ENCODE assay signal across 34 cellular contexts in genomic region chr2:29664578-29664977, GRCh38.
A peak's percentile ranks its signal among the peaks of the same experiment; 100 is the strongest.
DNase-seq lines count a peak whose midpoint lies in the region; ATAC-seq, FAIRE-seq and TF ChIP-seq lines count a peak whose summit lies in the region.
"Had no signal": no experiment of that assay in that cellular context is flagged by ENCODE, and none has a peak within 500 bp of the region (broad histone marks: within the 10 kb centered on the region; RNA-seq: fewer than 3 reads in every experiment).

No MANE protein-coding gene starts in this region.

- no peak for TF ChIP-seq EP300 in A549 (IDR thresholded peaks at IDR 0.05)
- TF ChIP-seq EP300 in neural cell (conservative IDR thresholded peaks at IDR 0.05; ENCODE audit: poor library complexity, severe bottlenecking), result peak; percentile 68

- no peaks in the 10 kb centered on the region for H3K36me3 ChIP-seq in PC-3 (ENCODE audit: low read depth, low read length)
- no peaks in the 10 kb centered on the region for H3K36me3 ChIP-seq in RWPE2 (ENCODE audit: low read depth)
- H3K36me3 ChIP-seq in neural cell (ENCODE audit: insufficient read depth, low read length), result no peaks in the 10 kb centered on the region
- no peaks in the 10 kb centered on the region for H3K36me3 ChIP-seq in GM23248 (ENCODE audit: low read depth)
- H3K36me3 ChIP-seq: BE2C; BLaER1; BLaER1 treated with 17β-estradiol and CSF1 and Interleukin-3, amounts not matched to agents 10 nM and 100 nM had no signal

- H3K4me3 ChIP-seq in A549 (no peak overlapping the region), PC-3 (ENCODE audit: low read length) (no peak overlapping the region), RWPE2 (ENCODE audit: severe bottlenecking) (no peak overlapping the region), neural cell (ENCODE audit: low read length) (no peak overlapping the region), GM23248 (no peak overlapping the region)
- H3K4me3 ChIP-seq: BLaER1; BLaER1 treated with 17β-estradiol and CSF1 and Interleukin-3, amounts not matched to agents 10 nM and 100 nM had no signal

- peaks cover 16% of the 10 kb centered on the region; the same call in 2 of the 3 replicates for H3K4me1 ChIP-seq in A549
- H3K4me1 ChIP-seq in PC-3 (ENCODE audit: insufficient read depth, low read length), result peaks cover 42% of the 10 kb centered on the region
- peaks cover 17% of the 10 kb centered on the region for H3K4me1 ChIP-seq in RWPE2 (ENCODE audit: insufficient read depth, poor library complexity, severe bottlenecking)
- peaks cover 10% of the 10 kb centered on the region for H3K4me1 ChIP-seq in GM23248 (ENCODE audit: insufficient read depth)
- H3K4me1 ChIP-seq: BLaER1, Caco-2 had no signal

- no peaks in the 10 kb centered on the region for H4K20me1 ChIP-seq in PC-3 (ENCODE audit: low read length)
- H4K20me1 ChIP-seq in neural cell (ENCODE audit: insufficient read depth), result no peaks in the 10 kb centered on the region
- H4K20me1 ChIP-seq in GM23248 (ENCODE audit: insufficient read depth), result no peaks in the 10 kb centered on the region
- H4K20me1 ChIP-seq: BLaER1; BLaER1 treated with 17β-estradiol and CSF1 and Interleukin-3, amounts not matched to agents 10 nM and 100 nM had no signal

- H3K27ac ChIP-seq in A549 (peak overlapping the region; percentile 20 to 44; a peak in 2 of 6 replicates), PC-3 (ENCODE audit: low read length) (peak overlapping the region; percentile 96), RWPE2 (ENCODE audit: poor library complexity, severe bottlenecking) (peak overlapping the region; percentile 91), neural cell (ENCODE audit: low read length) (no peak overlapping the region), GM23248 (no peak overlapping the region)
- H3K27ac ChIP-seq: 22Rv1; BLaER1; BLaER1 treated with 17β-estradiol and CSF1 and Interleukin-3, amounts not matched to agents 10 nM and 100 nM; C4-2B had no signal

- WGBS in A549 (ENCODE audit: missing lambda C conversion rate), result 70% methylated on average over 2 of the region's 2 CpGs
- 59 to 71% methylated on average over 2 of the region's 2 CpGs for WGBS in GM23248 (ENCODE audit: low coverage in 1 of 2, low lambda C conversion rate in 2 of 2, missing lambda C conversion rate in 2 of 2), 2 experiments

- no peak for TF ChIP-seq CTCF in A549 (IDR thresholded peaks at IDR 0.05)
- TF ChIP-seq CTCF in PC-3 (conservative IDR thresholded peaks at IDR 0.05; ENCODE audit: low read depth, low read length), result no peak
- no peak for TF ChIP-seq CTCF in RWPE2 (IDR thresholded peaks at IDR 0.05; ENCODE audit: poor library complexity, severe bottlenecking)
- TF ChIP-seq CTCF in neural cell (IDR thresholded peaks at IDR 0.05; ENCODE audit: poor library complexity, severe bottlenecking), result no peak

- no peak overlapping the region for H2AFZ ChIP-seq in PC-3 (ENCODE audit: low read length)
- H2AFZ ChIP-seq in neural cell (ENCODE audit: low read depth, low read length), result no peak overlapping the region
- no peak overlapping the region for H2AFZ ChIP-seq in GM23248

- in situ Hi-C loops in GM23248 (cut with MboI), result no loop called here

- DNase-seq in A549 (ENCODE audit: low read depth in 1 of 2, low spot score in 1 of 2) (no peak), PC-3 (no peak), RWPE2 (ENCODE audit: low spot score) (no peak), GM23248 (no peak), erythroblast (lab: John Stamatoyannopoulos, UW) (no peak), putamen (ENCODE audit: low spot score) (no peak), amygdala (lab: John Stamatoyannopoulos, UW) (no peak)
- DNase-seq: 8988T; ACHN; AML-193; BE2C; C1 segment of cervical spinal cord; Caco-2; Calu3; CD4-positive, alpha-beta memory T cell; CD4-positive, alpha-beta T cell; CD4-positive, CD25-positive, alpha-beta regulatory T cell; CD8-positive, alpha-beta memory T cell; CD8-positive, alpha-beta T cell; COR-L47; DMS 273 treated with DMSO at 0.1 percent for 48 hours; DMS153; DMS53; DMS79; DMS79 treated with DMSO at 0.1 percent for 48 hours; DND-41; EL had no signal

- TF ChIP-seq RAD21 in A549 (conservative IDR thresholded peaks at IDR 0.05 in 1 of 2, IDR thresholded peaks at IDR 0.05 in 1 of 2) (no peak), neural cell (conservative IDR thresholded peaks at IDR 0.05) (no peak)

- no peak for FAIRE-seq in A549 (lab: Jason Lieb, UNC)
- FAIRE-seq: A204.1, D721Med had no signal

- H3K79me2 ChIP-seq in PC-3 (ENCODE audit: low read length) (no peaks in the 10 kb centered on the region), neural cell (replicated peaks; ENCODE audit: insufficient read depth, low read length) (no peaks in the 10 kb centered on the region), GM23248 (ENCODE audit: insufficient read depth) (no peaks in the 10 kb centered on the region)

- ATAC-seq in A549 (no peak), PC-3 (no peak), RWPE2 (ENCODE audit: low read depth) (no peak)
- ATAC-seq: CD8-positive, alpha-beta T cell had no signal

- H3K4me2 ChIP-seq in A549 (no peak overlapping the region), PC-3 (ENCODE audit: low read length) (no peak overlapping the region), neural cell (ENCODE audit: low read length) (no peak overlapping the region), GM23248 (ENCODE audit: unreplicated experiment) (no peak overlapping the region)
- H3K4me2 ChIP-seq: BLaER1; BLaER1 treated with 17β-estradiol and CSF1 and Interleukin-3, amounts not matched to agents 10 nM and 100 nM had no signal

- H3K27me3 ChIP-seq in PC-3 (ENCODE audit: low read length) (no peaks in the 10 kb centered on the region), RWPE2 (ENCODE audit: insufficient read depth, poor library complexity, severe bottlenecking) (no peaks in the 10 kb centered on the region), neural cell (ENCODE audit: insufficient read depth, low read depth, low read length) (no peaks in the 10 kb centered on the region), GM23248 (replicated peaks; ENCODE audit: insufficient read depth) (no peaks in the 10 kb centered on the region)
- H3K27me3 ChIP-seq: BE2C; BLaER1; BLaER1 treated with 17β-estradiol and CSF1 and Interleukin-3, amounts not matched to agents 10 nM and 100 nM had no signal

- POLR2A ChIA-PET in A549 (lab: Yijun Ruan, JAX) (no interaction called here), PC-3 (lab: Charles Lee; ENCODE audit: unreplicated experiment) (no interaction called here)

- H3K9ac ChIP-seq in PC-3 (ENCODE audit: low read length) (no peak overlapping the region), neural cell (ENCODE audit: low read length) (no peak overlapping the region), GM23248 (no peak overlapping the region)
- H3K9ac ChIP-seq: BLaER1; BLaER1 treated with 17β-estradiol and CSF1 and Interleukin-3, amounts not matched to agents 10 nM and 100 nM had no signal

- BruUV-seq in PC-3 (replicated peaks; lab: Mats Ljungman, UMichigan), result no TSS peak

- intact Hi-C loops in PC-3 (cut with micrococcal nuclease), result loop anchor here (5.0 kb wide), 2 partner anchors 92 to 258 kb away; partner anchors contain the start of gene ALK

- no peak for TF ChIP-seq POLR2A in A549 (IDR thresholded peaks at IDR 0.05; ENCODE audit: low read length)
- no peak for TF ChIP-seq POLR2A in erythroblast (IDR thresholded peaks at IDR 0.05; ENCODE audit: low read length)

- H3F3A ChIP-seq in PC-3 (ENCODE audit: low read length, unreplicated experiment) (peaks cover 13% of the 10 kb centered on the region), neural cell (ENCODE audit: insufficient read depth, low read length, poor library complexity, severe bottlenecking) (no peaks in the 10 kb centered on the region), GM23248 (ENCODE audit: insufficient read depth) (peaks cover 16% of the 10 kb centered on the region)

- CTCF ChIA-PET in A549 (lab: Yijun Ruan, JAX) (interaction anchor here (0.7 to 2.6 kb wide), 2 partner anchors 13 to 740 kb away, joined by 4 to 11 read pairs; no protein-coding TSS in a partner anchor), PC-3 (lab: Charles Lee) (no interaction called here)

- H3K9me3 ChIP-seq in A549 (no peaks in the 10 kb centered on the region), PC-3 (ENCODE audit: low read length) (no peaks in the 10 kb centered on the region), RWPE2 (ENCODE audit: severe bottlenecking) (no peaks in the 10 kb centered on the region), neural cell (ENCODE audit: low read length) (no peaks in the 10 kb centered on the region), GM23248 (ENCODE audit: low read depth) (no peaks in the 10 kb centered on the region)
- H3K9me3 ChIP-seq: BE2C, Caco-2 had no signal

- H3K9me2 ChIP-seq in PC-3 (replicated peaks; ENCODE audit: low read length), result no peaks in the 10 kb centered on the region
- H3K9me2 ChIP-seq in neural cell (ENCODE audit: insufficient read depth, low read length), result no peaks in the 10 kb centered on the region
- H3K9me2 ChIP-seq in GM23248 (ENCODE audit: insufficient read depth), result no peaks in the 10 kb centered on the region

TF ChIP-seq in A549, 52 proteins besides CTCF, POLR2A, EP300 and RAD21:
- TF ChIP-seq HDAC2 (IDR thresholded peaks at IDR 0.05), result no peak

TF ChIP-seq in neural cell, 6 proteins besides CTCF, POLR2A, EP300 and RAD21 (continues in another document):
- TF ChIP-seq TAF1 (IDR thresholded peaks at IDR 0.05; ENCODE audit: low read depth) (no peak), POLR2AphosphoS5 (IDR thresholded peaks at IDR 0.05) (peak; percentile 86)
- TF ChIP-seq, protein P1, sequence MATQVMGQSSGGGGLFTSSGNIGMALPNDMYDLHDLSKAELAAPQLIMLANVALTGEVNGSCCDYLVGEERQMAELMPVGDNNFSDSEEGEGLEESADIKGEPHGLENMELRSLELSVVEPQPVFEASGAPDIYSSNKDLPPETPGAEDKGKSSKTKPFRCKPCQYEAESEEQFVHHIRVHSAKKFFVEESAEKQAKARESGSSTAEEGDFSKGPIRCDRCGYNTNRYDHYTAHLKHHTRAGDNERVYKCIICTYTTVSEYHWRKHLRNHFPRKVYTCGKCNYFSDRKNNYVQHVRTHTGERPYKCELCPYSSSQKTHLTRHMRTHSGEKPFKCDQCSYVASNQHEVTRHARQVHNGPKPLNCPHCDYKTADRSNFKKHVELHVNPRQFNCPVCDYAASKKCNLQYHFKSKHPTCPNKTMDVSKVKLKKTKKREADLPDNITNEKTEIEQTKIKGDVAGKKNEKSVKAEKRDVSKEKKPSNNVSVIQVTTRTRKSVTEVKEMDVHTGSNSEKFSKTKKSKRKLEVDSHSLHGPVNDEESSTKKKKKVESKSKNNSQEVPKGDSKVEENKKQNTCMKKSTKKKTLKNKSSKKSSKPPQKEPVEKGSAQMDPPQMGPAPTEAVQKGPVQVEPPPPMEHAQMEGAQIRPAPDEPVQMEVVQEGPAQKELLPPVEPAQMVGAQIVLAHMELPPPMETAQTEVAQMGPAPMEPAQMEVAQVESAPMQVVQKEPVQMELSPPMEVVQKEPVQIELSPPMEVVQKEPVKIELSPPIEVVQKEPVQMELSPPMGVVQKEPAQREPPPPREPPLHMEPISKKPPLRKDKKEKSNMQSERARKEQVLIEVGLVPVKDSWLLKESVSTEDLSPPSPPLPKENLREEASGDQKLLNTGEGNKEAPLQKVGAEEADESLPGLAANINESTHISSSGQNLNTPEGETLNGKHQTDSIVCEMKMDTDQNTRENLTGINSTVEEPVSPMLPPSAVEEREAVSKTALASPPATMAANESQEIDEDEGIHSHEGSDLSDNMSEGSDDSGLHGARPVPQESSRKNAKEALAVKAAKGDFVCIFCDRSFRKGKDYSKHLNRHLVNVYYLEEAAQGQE (IDR thresholded peaks at IDR 0.05; ENCODE audit: borderline replicate concordance), result no peak

Comparison
In these comparisons a context has a peak if more than half of its experiments do, and no peak if none do; other contexts are left out.
1. H3K27ac ChIP-seq: peak in A549 (2 of 2), PC-3 (single experiment) and RWPE2 (single experiment); none in neural cell (single experiment) and GM23248 (single experiment).